In genomic region chr1:207838156-207839082, GRCh38 we compare ENCODE assay signal across 9 cellular contexts.
DNase-seq lines count a peak whose midpoint lies in the region; ATAC-seq and TF ChIP-seq lines count a peak whose summit lies in the region.
"Had no signal": no experiment of that assay in that cellular context is flagged by ENCODE, and none has a peak within 500 bp of the region (broad histone marks: within the 10 kb centered on the region; RNA-seq: fewer than 3 reads in every experiment).

No MANE protein-coding gene starts in this region.

- intact Hi-C loops in body of pancreas (cut with DNase I) = no loop called here

- peaks cover 36% of the 10 kb centered on the region for H3K4me1 ChIP-seq in body of pancreas

- TF ChIP-seq POLR2A in body of pancreas (IDR thresholded peaks at IDR 0.05) = peak in 1 of 3 donors; percentile 7

- H3K27me3 ChIP-seq in body of pancreas (no peaks in the 10 kb centered on the region), MG63 (no peaks in the 10 kb centered on the region)

- H3K36me3 ChIP-seq in body of pancreas (replicated peaks in 1 of 2; ENCODE audit: insufficient read depth in 1 of 2, low read depth in 2 of 2) (no peaks in the 10 kb centered on the region), MG63 (peaks cover 2% of the 10 kb centered on the region)

- 45 to 57% methylated on average over 15 of the region's 15 CpGs for WGBS in body of pancreas, 2 donors

- no peak for TF ChIP-seq CTCF in body of pancreas (IDR thresholded peaks at IDR 0.05)

- ATAC-seq in body of pancreas (peak; percentile 91), HG03025 (IDR thresholded peaks at IDR 0.05; ENCODE audit: low FRiP score, unreplicated experiment) (no peak)

- peak; percentile 29 to 60 for DNase-seq in NCI-H526 (lab: John Stamatoyannopoulos, UW)
- peak; percentile 73 to 86 (median 84) for DNase-seq in body of pancreas
- peak; percentile 73 for DNase-seq in kidney tubule cell (ENCODE audit: low spot score)
- DNase-seq in GDM1 (lab: John Stamatoyannopoulos, UW) = no peak
- no peak for DNase-seq in effector CD8-positive, alpha-beta T cell (lab: John Stamatoyannopoulos, UW)
- no peak for DNase-seq in MG63
- DNase-seq: GF-D8 had no signal

- H3K4me3 ChIP-seq in body of pancreas (no peak overlapping the region), skin epidermis (no peak overlapping the region), MG63 (no peak overlapping the region)

- H3K27ac ChIP-seq in body of pancreas (peak overlapping the region in 3 of 4 donors; percentile 12 to 24 (median 22)), skin epidermis (peak overlapping the region in 12 of 21 experiments; percentile 5 to 76 (median 35))

- H3K9me3 ChIP-seq in body of pancreas (no peaks in the 10 kb centered on the region), MG63 (no peaks in the 10 kb centered on the region)

Comparison
In these comparisons a context has a peak if more than half of its experiments do, and no peak if none do; other contexts are left out.
1. DNase-seq: peak in NCI-H526 (2 of 2), body of pancreas (4 of 4) and kidney tubule cell (single experiment); none in GDM1 (single experiment), effector CD8-positive, alpha-beta T cell (single experiment) and MG63 (single experiment).